1 cellular context compared by ENCODE assay signal in the genomic region with DNA sequence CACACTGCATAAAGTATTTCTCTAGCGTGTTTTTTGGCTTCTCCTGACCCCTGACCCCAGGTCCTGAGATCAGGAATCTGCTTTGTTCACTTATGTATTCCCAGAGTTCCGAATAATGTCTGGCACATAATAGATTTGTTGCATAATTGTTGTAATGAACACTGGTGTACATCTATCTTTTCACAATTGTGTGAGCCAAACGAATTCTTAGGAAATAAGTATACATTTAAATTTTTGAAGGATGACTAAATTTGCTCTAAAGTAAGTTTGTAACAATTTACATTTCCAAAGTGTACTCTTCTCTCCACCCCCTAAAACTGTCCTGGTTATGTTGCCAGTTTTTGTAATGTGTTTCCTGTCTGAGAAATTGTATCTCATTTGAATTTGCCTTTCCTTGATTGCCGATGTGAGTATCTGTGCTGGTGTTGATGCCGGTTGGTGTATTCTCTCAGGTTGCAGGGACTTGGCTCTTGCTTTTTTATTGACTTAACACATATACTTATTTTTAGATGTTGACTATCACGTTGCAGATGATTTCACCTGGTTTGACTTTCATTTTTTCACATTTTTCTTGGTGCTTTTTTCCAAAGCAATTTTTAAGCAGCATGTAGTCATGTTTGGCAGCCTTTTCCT.
TF ChIP-seq lines count a peak whose summit lies in the region.

No MANE protein-coding gene starts in this region.

TF ChIP-seq in WTC11, 78 proteins besides CTCF, POLR2A, EP300 and RAD21 (continued from another document):
- TF ChIP-seq, protein P1, sequence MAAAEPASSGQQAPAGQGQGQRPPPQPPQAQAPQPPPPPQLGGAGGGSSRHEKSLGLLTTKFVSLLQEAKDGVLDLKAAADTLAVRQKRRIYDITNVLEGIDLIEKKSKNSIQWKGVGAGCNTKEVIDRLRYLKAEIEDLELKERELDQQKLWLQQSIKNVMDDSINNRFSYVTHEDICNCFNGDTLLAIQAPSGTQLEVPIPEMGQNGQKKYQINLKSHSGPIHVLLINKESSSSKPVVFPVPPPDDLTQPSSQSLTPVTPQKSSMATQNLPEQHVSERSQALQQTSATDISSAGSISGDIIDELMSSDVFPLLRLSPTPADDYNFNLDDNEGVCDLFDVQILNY (CRISPR knock-in tag; IDR thresholded peaks at IDR 0.05): no peak
- no peak for TF ChIP-seq SOX15 (CRISPR knock-in tag; IDR thresholded peaks at IDR 0.05)
- no peak for TF ChIP-seq ZNF423 (CRISPR knock-in tag; IDR thresholded peaks at IDR 0.05)
- TF ChIP-seq, protein P2, sequence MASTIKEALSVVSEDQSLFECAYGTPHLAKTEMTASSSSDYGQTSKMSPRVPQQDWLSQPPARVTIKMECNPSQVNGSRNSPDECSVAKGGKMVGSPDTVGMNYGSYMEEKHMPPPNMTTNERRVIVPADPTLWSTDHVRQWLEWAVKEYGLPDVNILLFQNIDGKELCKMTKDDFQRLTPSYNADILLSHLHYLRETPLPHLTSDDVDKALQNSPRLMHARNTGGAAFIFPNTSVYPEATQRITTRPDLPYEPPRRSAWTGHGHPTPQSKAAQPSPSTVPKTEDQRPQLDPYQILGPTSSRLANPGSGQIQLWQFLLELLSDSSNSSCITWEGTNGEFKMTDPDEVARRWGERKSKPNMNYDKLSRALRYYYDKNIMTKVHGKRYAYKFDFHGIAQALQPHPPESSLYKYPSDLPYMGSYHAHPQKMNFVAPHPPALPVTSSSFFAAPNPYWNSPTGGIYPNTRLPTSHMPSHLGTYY (CRISPR knock-in tag; IDR thresholded peaks at IDR 0.05): no peak
- TF ChIP-seq, protein P3, sequence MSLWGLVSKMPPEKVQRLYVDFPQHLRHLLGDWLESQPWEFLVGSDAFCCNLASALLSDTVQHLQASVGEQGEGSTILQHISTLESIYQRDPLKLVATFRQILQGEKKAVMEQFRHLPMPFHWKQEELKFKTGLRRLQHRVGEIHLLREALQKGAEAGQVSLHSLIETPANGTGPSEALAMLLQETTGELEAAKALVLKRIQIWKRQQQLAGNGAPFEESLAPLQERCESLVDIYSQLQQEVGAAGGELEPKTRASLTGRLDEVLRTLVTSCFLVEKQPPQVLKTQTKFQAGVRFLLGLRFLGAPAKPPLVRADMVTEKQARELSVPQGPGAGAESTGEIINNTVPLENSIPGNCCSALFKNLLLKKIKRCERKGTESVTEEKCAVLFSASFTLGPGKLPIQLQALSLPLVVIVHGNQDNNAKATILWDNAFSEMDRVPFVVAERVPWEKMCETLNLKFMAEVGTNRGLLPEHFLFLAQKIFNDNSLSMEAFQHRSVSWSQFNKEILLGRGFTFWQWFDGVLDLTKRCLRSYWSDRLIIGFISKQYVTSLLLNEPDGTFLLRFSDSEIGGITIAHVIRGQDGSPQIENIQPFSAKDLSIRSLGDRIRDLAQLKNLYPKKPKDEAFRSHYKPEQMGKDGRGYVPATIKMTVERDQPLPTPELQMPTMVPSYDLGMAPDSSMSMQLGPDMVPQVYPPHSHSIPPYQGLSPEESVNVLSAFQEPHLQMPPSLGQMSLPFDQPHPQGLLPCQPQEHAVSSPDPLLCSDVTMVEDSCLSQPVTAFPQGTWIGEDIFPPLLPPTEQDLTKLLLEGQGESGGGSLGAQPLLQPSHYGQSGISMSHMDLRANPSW (CRISPR knock-in tag; conservative IDR thresholded peaks at IDR 0.05; ENCODE audit: low read depth): no peak
- no peak for TF ChIP-seq CBFB (CRISPR knock-in tag; IDR thresholded peaks at IDR 0.05; ENCODE audit: low read depth)
- TF ChIP-seq, protein P4, sequence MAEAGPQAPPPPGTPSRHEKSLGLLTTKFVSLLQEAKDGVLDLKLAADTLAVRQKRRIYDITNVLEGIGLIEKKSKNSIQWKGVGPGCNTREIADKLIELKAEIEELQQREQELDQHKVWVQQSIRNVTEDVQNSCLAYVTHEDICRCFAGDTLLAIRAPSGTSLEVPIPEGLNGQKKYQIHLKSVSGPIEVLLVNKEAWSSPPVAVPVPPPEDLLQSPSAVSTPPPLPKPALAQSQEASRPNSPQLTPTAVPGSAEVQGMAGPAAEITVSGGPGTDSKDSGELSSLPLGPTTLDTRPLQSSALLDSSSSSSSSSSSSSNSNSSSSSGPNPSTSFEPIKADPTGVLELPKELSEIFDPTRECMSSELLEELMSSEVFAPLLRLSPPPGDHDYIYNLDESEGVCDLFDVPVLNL (CRISPR knock-in tag; IDR thresholded peaks at IDR 0.05; ENCODE audit: borderline replicate concordance, low read depth): no peak
- no peak for TF ChIP-seq NR1H2 (CRISPR knock-in tag; IDR thresholded peaks at IDR 0.05)
- TF ChIP-seq GABPB1 (CRISPR knock-in tag; IDR thresholded peaks at IDR 0.05): no peak
